11 cellular contexts compared by ENCODE assay signal in the genomic region with DNA sequence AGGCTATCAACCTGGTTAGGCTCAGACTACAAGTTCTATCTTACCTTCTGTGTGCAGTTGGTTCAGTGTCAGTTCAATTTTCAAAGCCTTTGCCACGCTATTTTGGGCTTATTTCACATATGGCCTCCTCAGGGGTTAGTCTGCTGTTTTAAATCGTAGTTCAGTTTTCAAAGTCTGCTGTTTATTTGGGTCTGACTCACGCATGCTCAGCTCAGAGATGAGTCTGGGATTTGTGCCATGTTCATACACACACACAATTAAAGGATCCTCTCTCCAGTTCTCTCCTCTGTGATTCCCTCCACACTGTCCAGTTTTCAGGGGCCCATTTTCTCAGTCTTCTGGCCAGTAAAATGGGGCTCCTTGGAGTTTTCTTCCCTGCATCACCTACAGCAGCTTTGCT. TPM values are rescaled to one million over a fixed set of nuclear protein-coding genes. Genes with fewer than 3 reads are reported as not detected.
A peak's percentile ranks its signal among the peaks of the same experiment; 100 is the strongest.
DNase-seq lines count a peak whose midpoint lies in the region; ATAC-seq and TF ChIP-seq lines count a peak whose summit lies in the region.
"Had no signal": no experiment of that assay in that cellular context is flagged by ENCODE, and none has a peak within 500 bp of the region (broad histone marks: within the 10 kb centered on the region; RNA-seq: fewer than 3 reads in every experiment).

No MANE protein-coding gene starts in this region.

- no peak overlapping the region for H3K4me3 ChIP-seq in smooth muscle cell

- peak overlapping the region; percentile 77 for H3K4me3 Mint-ChIP-seq in HFFc6
- H3K4me3 Mint-ChIP-seq: T-helper 1 cell treated with Interleukin-12 subunit alpha and Interleukin-12 subunit beta and Interleukin-4 antibody, amounts not matched to agents 30 μg/mL and 1 μg/mL, for 36 hours had no signal

- no peaks in the 10 kb centered on the region for H3K27me3 ChIP-seq in smooth muscle cell (ENCODE audit: low read depth)

- peaks cover 19% of the 10 kb centered on the region for H3K4me1 Mint-ChIP-seq in HFFc6 (ENCODE audit: low read depth)

- H4K20me1 ChIP-seq in smooth muscle cell (ENCODE audit: low read depth): no peaks in the 10 kb centered on the region

- no peaks in the 10 kb centered on the region for H3F3A ChIP-seq in smooth muscle cell (ENCODE audit: low read depth)

- H3K27me3 Mint-ChIP-seq in HFFc6 (ENCODE audit: insufficient read depth): no peaks in the 10 kb centered on the region

- TF ChIP-seq CTCF in HFFc6 (IDR thresholded peaks at IDR 0.05) (no peak), smooth muscle cell (IDR thresholded peaks at IDR 0.05; ENCODE audit: borderline replicate concordance, insufficient read depth, poor library complexity, severe bottlenecking) (no peak)

- ATAC-seq in HG02870 (IDR thresholded peaks at IDR 0.05; ENCODE audit: unreplicated experiment) (no peak), GM21447 (IDR thresholded peaks at IDR 0.05; ENCODE audit: unreplicated experiment) (no peak)
- no peak for ATAC-seq in stimulated activated naive CD8-positive, alpha-beta T cell treated with anti-CD3 and anti-CD28 coated beads, Interleukin-15, Interleukin-2, amounts not matched to agents 100 U/mL and 50 U/mL, for 24 hours

- DNase-seq in HFFc6: peak; percentile 60
- DNase-seq in astrocyte of the hippocampus (ENCODE audit: low read depth, low spot score): peak; percentile 54
- peak; percentile 76 for DNase-seq in hepatic stellate cell (ENCODE audit: low spot score)
- no peak for DNase-seq in smooth muscle cell (lab: John Stamatoyannopoulos, UW; ENCODE audit: unreplicated experiment)
- no peak for DNase-seq in stimulated activated naive CD8-positive, alpha-beta T cell treated with anti-CD3 and anti-CD28 coated beads, Interleukin-15, Interleukin-2, amounts not matched to agents 100 U/mL and 50 U/mL, for 24 hours
- no peak for DNase-seq in NAMALWA (ENCODE audit: low spot score)
- DNase-seq: activated effector memory CD4-positive, alpha-beta T cell treated with Interleukin-2 at 50 U/mL for 16 hours; NCI-H1048 had no signal

- no peaks in the 10 kb centered on the region for H3K36me3 ChIP-seq in smooth muscle cell (ENCODE audit: low read depth)

- peak overlapping the region; percentile 72 for H3K27ac ChIP-seq in smooth muscle cell (ENCODE audit: low read depth)

- H3K79me2 ChIP-seq in smooth muscle cell (ENCODE audit: low read depth): no peaks in the 10 kb centered on the region

- WGBS in smooth muscle cell (ENCODE audit: low lambda C conversion rate): 8% methylated on average over 3 of the region's 3 CpGs

- no peaks in the 10 kb centered on the region for H3K36me3 Mint-ChIP-seq in HFFc6 (ENCODE audit: low read depth)

- no peaks in the 10 kb centered on the region for H3K4me1 ChIP-seq in smooth muscle cell (ENCODE audit: low read depth)

- H3K9me3 ChIP-seq in smooth muscle cell (replicated peaks; ENCODE audit: low read depth): no peaks in the 10 kb centered on the region

- no peak overlapping the region for H3K9ac ChIP-seq in smooth muscle cell (ENCODE audit: low read depth)

- H3K4me2 ChIP-seq in smooth muscle cell: peak overlapping the region; percentile 76

- peak overlapping the region; percentile 69 for H3K27ac Mint-ChIP-seq in HFFc6
- H3K27ac Mint-ChIP-seq: T-helper 1 cell treated with Interleukin-12 subunit alpha and Interleukin-12 subunit beta and Interleukin-4 antibody, amounts not matched to agents 30 μg/mL and 1 μg/mL, for 36 hours had no signal

- H2AFZ ChIP-seq in smooth muscle cell (ENCODE audit: low read depth): peak overlapping the region; percentile 89

- no peaks in the 10 kb centered on the region for H3K9me3 Mint-ChIP-seq in HFFc6
- H3K9me3 Mint-ChIP-seq: T-helper 1 cell treated with Interleukin-12 subunit alpha and Interleukin-12 subunit beta and Interleukin-4 antibody, amounts not matched to agents 30 μg/mL and 1 μg/mL, for 36 hours had no signal

RNA-seq across cellular contexts. Expression of gene ZFX, which starts 32.2 kb away (rescaled TPM):
- total RNA-seq in HFFc6 (2021; fragmentation: NEBNext Ultra II Directional; extraction: Animal tissue kit (Norgen Biotek cat#: 25700)): 10 to 100 TPM; 28.1 to 34.0 (median 32.9) TPM
- 52.9 and 128 TPM in 2 replicates for total RNA-seq in smooth muscle cell
- polyA plus RNA-seq in smooth muscle cell: 17.1 and 31.5 TPM in 2 replicates

Comparison
In these comparisons a context has a peak if more than half of its experiments do, and no peak if none do; other contexts are left out.
1. DNase-seq: peak in HFFc6 (single experiment), astrocyte of the hippocampus (single experiment) and hepatic stellate cell (single experiment); none in smooth muscle cell (single experiment), stimulated activated naive CD8-positive, alpha-beta T cell treated with anti-CD3 and anti-CD28 coated beads, Interleukin-15, Interleukin-2, amounts not matched to agents 100 U/mL and 50 U/mL, for 24 hours (single experiment) and NAMALWA (single experiment).